ENCODE assay signal across 8 cellular contexts in the genomic region with DNA sequence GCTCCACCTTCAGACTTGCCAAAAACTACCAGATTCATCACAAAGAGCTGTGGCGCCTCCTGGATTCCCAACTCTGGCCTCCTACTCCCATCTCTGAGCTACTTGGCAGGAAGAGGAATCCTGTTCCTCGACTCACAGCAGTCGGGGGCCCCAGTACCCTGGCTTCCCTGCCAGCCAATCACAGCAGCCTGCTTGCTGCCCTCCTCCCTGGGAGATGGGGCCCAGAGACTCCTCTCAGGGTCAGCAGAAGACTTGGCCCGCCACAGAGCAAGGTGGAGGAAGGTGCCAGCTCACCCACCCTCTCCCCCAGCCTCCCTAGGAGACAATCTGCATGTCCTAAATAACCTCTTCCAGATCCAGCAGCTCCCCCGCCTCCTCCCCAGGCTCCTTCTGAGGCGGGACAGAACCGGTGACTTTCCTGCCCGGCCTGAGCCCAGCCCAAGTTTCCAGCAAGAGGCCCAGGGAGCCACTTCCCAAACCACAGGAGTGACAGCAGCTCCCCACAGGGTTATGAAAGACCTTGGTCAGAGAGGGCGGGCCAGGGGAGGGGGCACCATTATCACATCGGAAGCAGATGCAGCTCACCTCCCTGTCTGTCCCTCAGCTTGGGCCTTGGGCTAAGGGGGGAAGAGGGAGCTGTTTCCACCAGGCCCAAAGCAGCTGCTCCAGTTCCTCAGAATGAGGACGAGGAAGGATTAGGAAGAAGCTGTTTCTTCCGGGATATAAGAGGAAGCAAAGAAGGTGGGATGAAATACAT. TPM values are rescaled to one million over a fixed set of nuclear protein-coding genes. Genes with fewer than 3 reads are reported as not detected.
A peak's percentile ranks its signal among the peaks of the same experiment; 100 is the strongest.
DNase-seq lines count a peak whose midpoint lies in the region; ATAC-seq, FAIRE-seq and TF ChIP-seq lines count a peak whose summit lies in the region.

No MANE protein-coding gene starts in this region.

- H3K4me1 ChIP-seq in OCI-LY1 (ENCODE audit: insufficient read depth, low read length, severe bottlenecking) (peaks cover 39% of the 10 kb centered on the region), GM12878 (ENCODE audit: control insufficient read depth, insufficient read depth, low read length) (peaks cover 46% of the 10 kb centered on the region)

- H3K4me3 ChIP-seq in OCI-LY1 (ENCODE audit: low read depth, low read length, poor library complexity, severe bottlenecking): peak overlapping the region; percentile 93
- peak overlapping the region; percentile 98 for H3K4me3 ChIP-seq in GM12878

- H3K9ac ChIP-seq in OCI-LY1 (ENCODE audit: low read length) (no peak overlapping the region), GM12878 (ENCODE audit: control insufficient read depth, insufficient read depth, low read length) (peak overlapping the region; percentile 68)

- POLR2A ChIA-PET in GM12878 (lab: Charles Lee): interaction anchor here (0.6 to 2.7 kb wide), 11 partner anchors 17 to 129 kb away, joined by 3 to 8 read pairs (median 3); a partner anchor contains a TSS

- no peaks in the 10 kb centered on the region for H3K9me3 Mint-ChIP-seq in stimulated activated naive CD8-positive, alpha-beta T cell treated with anti-CD3 and anti-CD28 coated beads, Interleukin-15, amount 100 ng/mL, for 72 hours

- DNase-seq in EL: peak; percentile 53
- no peak for DNase-seq in GM12878 (ENCODE audit: low read depth, low spot score)
- peak; percentile 38 to 53 for DNase-seq in left colon
- peak; percentile 30 to 66 for DNase-seq in stimulated activated naive CD8-positive, alpha-beta T cell treated with anti-CD3 and anti-CD28 coated beads, Interleukin-15, amount 100 ng/mL, for 72 hours
- DNase-seq in urothelium cell line (ENCODE audit: low spot score): no peak
- no peak for DNase-seq in NCI-H146 (lab: John Stamatoyannopoulos, UW)

- H3K9me3 ChIP-seq in OCI-LY1 (ENCODE audit: low read length) (no peaks in the 10 kb centered on the region), GM12878 (replicated peaks; ENCODE audit: control insufficient read depth, insufficient read depth, low read length) (no peaks in the 10 kb centered on the region)

- TF ChIP-seq POLR2A in GM12878 (IDR thresholded peaks at IDR 0.05; ENCODE audit: low read depth, low read length): no peak

- RAD21 ChIA-PET in GM12878 (lab: Charles Lee; ENCODE audit: unreplicated experiment): interaction anchor here (0.8 to 6.4 kb wide), 6 partner anchors 18 to 111 kb away, joined by 3 to 69 read pairs (median 4); a partner anchor contains a TSS

- BruUV-seq in GM12878 (replicated peaks; lab: Mats Ljungman, UMichigan): no TSS peak

- H4K20me1 ChIP-seq in OCI-LY1 (ENCODE audit: insufficient read depth, low read length) (no peaks in the 10 kb centered on the region), GM12878 (ENCODE audit: control insufficient read depth, insufficient read depth) (peaks cover 2% of the 10 kb centered on the region; the same call in 1 of the 2 replicates)

- H2AFZ ChIP-seq in OCI-LY1 (ENCODE audit: low read length): no peak overlapping the region
- H2AFZ ChIP-seq in GM12878 (ENCODE audit: control insufficient read depth, low read depth, low read length): peak overlapping the region; percentile 29; the same call in 1 of the 2 replicates

- intact Hi-C loops in GM12878 (cut with micrococcal nuclease; ENCODE audit: unreplicated experiment) (no loop called here), left colon (cut with DNase I, micrococcal nuclease) (loop anchor here (5.0 to 10.0 kb wide), 2 partner anchors 103 to 106 kb away; no protein-coding TSS in a partner anchor)

- in situ Hi-C loops in GM12878 (cut with MboI): loop anchor here (10.0 kb wide), 1 partner anchor 106 kb away; no protein-coding TSS in a partner anchor

- H3K36me3 ChIP-seq in OCI-LY1 (ENCODE audit: insufficient read depth, low read length): peaks cover 30% of the 10 kb centered on the region; the same call in 1 of the 2 replicates
- peaks cover 10 to 14% of the 10 kb centered on the region in 2 experiments for H3K36me3 ChIP-seq in GM12878 (ENCODE audit: control insufficient read depth in 2 of 2, insufficient read depth in 2 of 2, low read length in 1 of 2)

- no peak for TF ChIP-seq RAD21 in GM12878 (IDR thresholded peaks at IDR 0.05; ENCODE audit: insufficient read depth, low read depth, low read length)

- peak overlapping the region; percentile 93 for H3K4me2 ChIP-seq in OCI-LY1 (ENCODE audit: low read length)
- peak overlapping the region; percentile 86 for H3K4me2 ChIP-seq in GM12878 (ENCODE audit: control insufficient read depth, insufficient read depth)

- CTCF ChIA-PET in GM12878 (lab: Yijun Ruan, JAX): interaction anchor here (0.8 to 13.2 kb wide), 10 partner anchors 11 to 152 kb away, joined by 3 to 193 read pairs (median 6); a partner anchor contains a TSS

- H3F3A ChIP-seq in OCI-LY1 (ENCODE audit: insufficient read depth, low read length): no peaks in the 10 kb centered on the region

- H3K4me1 Mint-ChIP-seq in stimulated activated naive CD8-positive, alpha-beta T cell treated with anti-CD3 and anti-CD28 coated beads, Interleukin-15, amount 100 ng/mL, for 72 hours: peaks cover 73% of the 10 kb centered on the region

- TF ChIP-seq CTCF in OCI-LY1 (IDR thresholded peaks at IDR 0.05; ENCODE audit: low read length) (no peak), GM12878 (IDR thresholded peaks at IDR 0.05 in 2 of 3, conservative IDR thresholded peaks at IDR 0.05 in 1 of 3; ENCODE audit: control insufficient read depth in 2 of 3, extremely low read depth in 1 of 3, insufficient read depth in 1 of 3, low read depth in 3 of 3, low read length in 3 of 3) (no peak)

- SMC1A ChIA-PET in GM12878 (lab: Charles Lee; ENCODE audit: uncharacterized antibody, unreplicated experiment): interaction anchor here (0.6 to 12.4 kb wide), 11 partner anchors 15 to 1022 kb away, joined by 3 to 138 read pairs (median 4); a partner anchor contains a TSS

- no peak overlapping the region for H3K27ac ChIP-seq in OCI-LY1 (ENCODE audit: low read depth, low read length, poor library complexity, severe bottlenecking)
- peak overlapping the region; percentile 54 for H3K27ac ChIP-seq in GM12878 (ENCODE audit: control insufficient read depth, insufficient read depth)

- FAIRE-seq in GM12878 (lab: Jason Lieb, UNC) (no peak), urothelium cell line (lab: Jason Lieb, UNC) (no peak)

- WGBS in GM12878 (ENCODE audit: insufficient coverage, insufficient replicate concordance, low lambda C conversion rate, missing lambda C conversion rate): 32% methylated on average over 12 of the region's 12 CpGs

- peak overlapping the region; percentile 99 to 100 for H3K4me3 Mint-ChIP-seq in stimulated activated naive CD8-positive, alpha-beta T cell treated with anti-CD3 and anti-CD28 coated beads, Interleukin-15, amount 100 ng/mL, for 72 hours

- ATAC-seq in GM12878 (no peak), left colon (no peak), GM21390 (IDR thresholded peaks at IDR 0.05; ENCODE audit: unreplicated experiment) (no peak)
- ATAC-seq in stimulated activated naive CD8-positive, alpha-beta T cell treated with anti-CD3 and anti-CD28 coated beads, Interleukin-15, amount 100 ng/mL, for 72 hours: peak; percentile 16

- H3K9me2 ChIP-seq in OCI-LY1 (ENCODE audit: low read depth, low read length): no peaks in the 10 kb centered on the region

- H3K27ac Mint-ChIP-seq in stimulated activated naive CD8-positive, alpha-beta T cell treated with anti-CD3 and anti-CD28 coated beads, Interleukin-15, amount 100 ng/mL, for 72 hours: peak overlapping the region; percentile 88 to 96

- TF ChIP-seq EP300 in GM12878 (IDR thresholded peaks at IDR 0.05; ENCODE audit: borderline replicate concordance in 1 of 2, control insufficient read depth in 1 of 2, low read depth in 2 of 2, low read length in 2 of 2): no peak

- H3K79me2 ChIP-seq in OCI-LY1 (ENCODE audit: insufficient read depth, low read length) (no peaks in the 10 kb centered on the region), GM12878 (ENCODE audit: control insufficient read depth, insufficient read depth, low read length) (peaks cover 35% of the 10 kb centered on the region)

- no peaks in the 10 kb centered on the region for H3K27me3 Mint-ChIP-seq in stimulated activated naive CD8-positive, alpha-beta T cell treated with anti-CD3 and anti-CD28 coated beads, Interleukin-15, amount 100 ng/mL, for 72 hours

- H3K27me3 ChIP-seq in OCI-LY1 (ENCODE audit: insufficient read depth, low read length) (no peaks in the 10 kb centered on the region), GM12878 (replicated peaks in 1 of 2; ENCODE audit: control insufficient read depth in 2 of 2, insufficient read depth in 2 of 2, low read length in 1 of 2) (no peaks in the 10 kb centered on the region)

RNA-seq across cellular contexts. Expression of a gene that starts 2.3 kb away (rescaled TPM):
- 27.5 and 33.7 TPM in 2 replicates for total RNA-seq in GM12878 (2013; cell fraction: nucleolus; rRNA removed)
- total RNA-seq in GM12878 (2014; rRNA removed): 29.6 and 37.6 TPM in 2 replicates
- total RNA-seq in GM12878 (2014; rRNA removed; fragmentation: Illumina TruSeq; extraction: Trizol): 19.8 and 20.6 TPM in 2 replicates
- 54.3 and 55.1 TPM in 2 replicates for total RNA-seq in GM12878 (2021)
- 16.6 TPM for polyA plus RNA-seq in GM12878 (2011; ENCODE audit: low read depth)
- 11.6 and 20.9 TPM in 2 replicates for polyA plus RNA-seq in GM12878 (2011; rRNA removed)
- 34.6 and 40.0 TPM in 2 replicates for polyA plus RNA-seq in GM12878 (2011; cell fraction: cytosol; rRNA removed)
- 40.2 and 40.5 TPM in 2 replicates for polyA plus RNA-seq in GM12878 (2011; cell fraction: nucleus; rRNA removed)
- 24.3 and 26.8 TPM in 2 replicates for polyA plus RNA-seq in GM12878 (2012)
- polyA plus RNA-seq in GM12878 (2014; fragmentation: Illumina TruSeq; extraction: Trizol): 18.2 and 25.4 TPM in 2 replicates
- 10 to 100 TPM in 1 of 2 experiments, 1 to 10 TPM in 1; 6.0 to 16.3 TPM for polyA plus RNA-seq in GM12878 (2014; fragmentation: Nextera tagmentation; extraction: Ambion mirVana)
- polyA plus RNA-seq in GM12878 (2014; rRNA removed): 45.8 and 50.9 TPM in 2 replicates
- polyA plus RNA-seq in GM12878 (2016; fragmentation: Nextera tagmentation; extraction: Ambion mirVana): 10 to 100 TPM; 81.4 to 86.4 TPM
- polyA minus RNA-seq in GM12878 (2011; rRNA and poly(A)+ RNA removed): 18.9 and 32.5 TPM in 2 replicates
- polyA minus RNA-seq in GM12878 (2011; cell fraction: cytosol; rRNA and poly(A)+ RNA removed): 13.4 and 18.2 TPM in 2 replicates
- polyA minus RNA-seq in GM12878 (2011; cell fraction: nucleus; rRNA and poly(A)+ RNA removed): 23.0 and 32.6 TPM in 2 replicates
- total RNA-seq in left colon: 10 to 100 TPM; 64.0 to 68.4 TPM

RNA-seq across cellular contexts. Expression of a gene that starts 18.0 kb away (rescaled TPM):
- 15.8 and 20.0 TPM in 2 replicates for total RNA-seq in GM12878 (2013; cell fraction: nucleolus; rRNA removed)
- total RNA-seq in GM12878 (2014; rRNA removed) (15.6 and 17.8 TPM in 2 replicates), GM12878 (2014; rRNA removed; fragmentation: Illumina TruSeq; extraction: Trizol) (19.0 and 21.2 TPM in 2 replicates), GM12878 (2021) (43.8 and 48.6 TPM in 2 replicates), left colon (10 to 100 TPM in 1 of 2 donors, 1 to 10 TPM in 1; 8.8 to 10.3 TPM)
- 12.9 TPM for polyA plus RNA-seq in GM12878 (2011; ENCODE audit: low read depth)
- polyA plus RNA-seq in GM12878 (2011; rRNA removed) (19.2 and 34.5 TPM in 2 replicates), GM12878 (2014; fragmentation: Illumina TruSeq; extraction: Trizol) (24.7 and 31.4 TPM in 2 replicates), GM12878 (2014; fragmentation: Nextera tagmentation; extraction: Ambion mirVana) (10 to 100 TPM; 12.6 to 28.4 TPM), GM12878 (2014; rRNA removed) (48.5 and 56.4 TPM in 2 replicates), GM12878 (2016; fragmentation: Nextera tagmentation; extraction: Ambion mirVana) (10 to 100 TPM; 39.7 to 51.1 TPM)
- 38.9 and 50.1 TPM in 2 replicates for polyA plus RNA-seq in GM12878 (2011; cell fraction: cytosol; rRNA removed)
- 38.7 and 52.2 TPM in 2 replicates for polyA plus RNA-seq in GM12878 (2011; cell fraction: nucleus; rRNA removed)
- 17.3 and 20.9 TPM in 2 replicates for polyA plus RNA-seq in GM12878 (2012)
- 26.6 and 27.9 TPM in 2 replicates for polyA minus RNA-seq in GM12878 (2011; rRNA and poly(A)+ RNA removed)
- 15.0 and 15.9 TPM in 2 replicates for polyA minus RNA-seq in GM12878 (2011; cell fraction: cytosol; rRNA and poly(A)+ RNA removed)
- polyA minus RNA-seq in GM12878 (2011; cell fraction: nucleus; rRNA and poly(A)+ RNA removed): 9.7 and 21.3 TPM in 2 replicates

RNA-seq across cellular contexts. Expression of a gene that starts 18.3 kb away (rescaled TPM):
- total RNA-seq in GM12878 (2013; cell fraction: nucleolus; rRNA removed): 28.8 and 30.3 TPM in 2 replicates
- 13.4 and 14.4 TPM in 2 replicates for total RNA-seq in GM12878 (2014; rRNA removed)
- total RNA-seq in GM12878 (2014; rRNA removed; fragmentation: Illumina TruSeq; extraction: Trizol): 14.2 and 15.3 TPM in 2 replicates
- 16.6 and 17.2 TPM in 2 replicates for total RNA-seq in GM12878 (2021)
- 7.0 TPM for polyA plus RNA-seq in GM12878 (2011; ENCODE audit: low read depth)
- polyA plus RNA-seq in GM12878 (2011; rRNA removed): 24.8 TPM in 2 replicates
- polyA plus RNA-seq in GM12878 (2011; cell fraction: cytosol; rRNA removed): 23.6 and 26.4 TPM in 2 replicates
- 17.1 and 18.5 TPM in 2 replicates for polyA plus RNA-seq in GM12878 (2011; cell fraction: nucleus; rRNA removed)
- 7.3 and 9.4 TPM in 2 replicates for polyA plus RNA-seq in GM12878 (2012)
- polyA plus RNA-seq in GM12878 (2014; fragmentation: Illumina TruSeq; extraction: Trizol): 17.7 and 19.2 TPM in 2 replicates
- polyA plus RNA-seq in GM12878 (2014; fragmentation: Nextera tagmentation; extraction: Ambion mirVana): 10 to 100 TPM; 15.9 to 21.7 TPM
- polyA plus RNA-seq in GM12878 (2014; rRNA removed): 11.1 and 15.1 TPM in 2 replicates
- 10 to 100 TPM; 20.4 to 21.0 TPM for polyA plus RNA-seq in GM12878 (2016; fragmentation: Nextera tagmentation; extraction: Ambion mirVana)
- 20.0 and 25.3 TPM in 2 replicates for polyA minus RNA-seq in GM12878 (2011; rRNA and poly(A)+ RNA removed)
- 6.5 and 7.8 TPM in 2 replicates for polyA minus RNA-seq in GM12878 (2011; cell fraction: cytosol; rRNA and poly(A)+ RNA removed)
- 7.1 and 8.2 TPM in 2 replicates for polyA minus RNA-seq in GM12878 (2011; cell fraction: nucleus; rRNA and poly(A)+ RNA removed)
- total RNA-seq in left colon: 10 to 100 TPM; 18.5 to 18.8 TPM

RNA-seq across cellular contexts. Expression of a gene that starts 44.1 kb away (rescaled TPM):
- 17.4 and 19.9 TPM in 2 replicates for total RNA-seq in GM12878 (2013; cell fraction: nucleolus; rRNA removed)
- total RNA-seq in GM12878 (2014; rRNA removed): 2.7 and 3.4 TPM in 2 replicates
- total RNA-seq in GM12878 (2014; rRNA removed; fragmentation: Illumina TruSeq; extraction: Trizol): 5.2 and 5.4 TPM in 2 replicates
- total RNA-seq in GM12878 (2021): 7.7 TPM in 2 replicates
- polyA plus RNA-seq in GM12878 (2011; ENCODE audit: low read depth): 2.8 TPM
- 6.5 and 7.6 TPM in 2 replicates for polyA plus RNA-seq in GM12878 (2011; rRNA removed)
- polyA plus RNA-seq in GM12878 (2011; cell fraction: cytosol; rRNA removed): 4.2 and 4.9 TPM in 2 replicates
- 10.3 and 12.3 TPM in 2 replicates for polyA plus RNA-seq in GM12878 (2011; cell fraction: nucleus; rRNA removed)
- polyA plus RNA-seq in GM12878 (2012): 4.1 and 5.8 TPM in 2 replicates
- polyA plus RNA-seq in GM12878 (2014; fragmentation: Illumina TruSeq; extraction: Trizol): 7.6 and 9.2 TPM in 2 replicates
- 1 to 10 TPM; 1.0 TPM for polyA plus RNA-seq in GM12878 (2014; fragmentation: Nextera tagmentation; extraction: Ambion mirVana)
- polyA plus RNA-seq in GM12878 (2014; rRNA removed): 6.0 and 6.8 TPM in 2 replicates
- 1 to 10 TPM; 3.2 TPM for polyA plus RNA-seq in GM12878 (2016; fragmentation: Nextera tagmentation; extraction: Ambion mirVana)
- 4.3 and 5.5 TPM in 2 replicates for polyA minus RNA-seq in GM12878 (2011; rRNA and poly(A)+ RNA removed)
- 1.9 and 3.0 TPM in 2 replicates for polyA minus RNA-seq in GM12878 (2011; cell fraction: cytosol; rRNA and poly(A)+ RNA removed)
- 4.0 and 5.3 TPM in 2 replicates for polyA minus RNA-seq in GM12878 (2011; cell fraction: nucleus; rRNA and poly(A)+ RNA removed)
- total RNA-seq in left colon: 1 to 10 TPM; 2.1 to 2.9 TPM

Comparison
In these comparisons a context has a peak if more than half of its experiments do, and no peak if none do; other contexts are left out.
1. DNase-seq: peak in EL (single experiment), left colon (2 of 2) and stimulated activated naive CD8-positive, alpha-beta T cell treated with anti-CD3 and anti-CD28 coated beads, Interleukin-15, amount 100 ng/mL, for 72 hours (2 of 2); none in GM12878 (single experiment), urothelium cell line (single experiment) and NCI-H146 (single experiment).